Comparison of ENCODE assay signal across 20 cellular contexts in genomic region chr14:70771781-70772212, GRCh38. TPM values are rescaled to one million over a fixed set of nuclear protein-coding genes. Genes with fewer than 3 reads are reported as not detected.
A peak's percentile ranks its signal among the peaks of the same experiment; 100 is the strongest.
DNase-seq lines count a peak whose midpoint lies in the region; ATAC-seq and TF ChIP-seq lines count a peak whose summit lies in the region.
"Had no signal": no experiment of that assay in that cellular context is flagged by ENCODE, and none has a peak within 500 bp of the region (broad histone marks: within the 10 kb centered on the region; RNA-seq: fewer than 3 reads in every experiment).

No MANE protein-coding gene starts in this region.

- no peak for ATAC-seq in stimulated activated memory B cell treated with anti-CD40 and anti-IgM and Interleukin-4, amounts not matched to agents 10 μg/mL and 1 μg/mL and 100 μg/mL, for 72 hours
- no peak for ATAC-seq in activated CD8-positive, alpha-beta T cell treated with anti-CD3 and anti-CD28 coated beads, Interleukin-2, amount 10 ng/mL, durations not matched to agents 7 days and 5 days
- ATAC-seq: GM12878, left lobe of liver had no signal

- H3K9me3 ChIP-seq in breast epithelium (no peaks in the 10 kb centered on the region), mammary epithelial cell (replicated peaks; ENCODE audit: insufficient read depth, low read length) (no peaks in the 10 kb centered on the region), MM.1S (replicated peaks; ENCODE audit: insufficient read depth, low read length) (no peaks in the 10 kb centered on the region)
- H3K9me3 ChIP-seq: thoracic aorta had no signal

- H2AFZ ChIP-seq in mammary epithelial cell (ENCODE audit: low read depth, low read length): no peak overlapping the region
- no peak overlapping the region for H2AFZ ChIP-seq in MM.1S (ENCODE audit: low read length)

- H3K79me2 ChIP-seq in mammary epithelial cell (ENCODE audit: insufficient read depth, low read length): peaks cover 86% of the 10 kb centered on the region
- no peaks in the 10 kb centered on the region for H3K79me2 ChIP-seq in MM.1S (ENCODE audit: low read length)

- TF ChIP-seq POLR2A in breast epithelium (IDR thresholded peaks at IDR 0.05): no peak

- H4K20me1 ChIP-seq in mammary epithelial cell (ENCODE audit: insufficient read depth, low read length) (no peaks in the 10 kb centered on the region), MM.1S (ENCODE audit: insufficient read depth, low read length) (no peaks in the 10 kb centered on the region)

- intact Hi-C loops in MCF 10A (cut with micrococcal nuclease) (no loop called here), breast epithelium (cut with DNase I; ENCODE audit: low total_unique reads) (no loop called here), mammary epithelial cell (cut with micrococcal nuclease) (loop anchor here (1.0 to 5.0 kb wide), 3 partner anchors 12 to 36 kb away; partner anchors contain the start of gene MAP3K9)

- H3K4me1 ChIP-seq in breast epithelium (no peaks in the 10 kb centered on the region), mammary epithelial cell (ENCODE audit: insufficient read depth, low read length) (peaks cover 29% of the 10 kb centered on the region), MM.1S (ENCODE audit: low read length) (no peaks in the 10 kb centered on the region)

- H3K27me3 Mint-ChIP-seq in MCF 10A (ENCODE audit: insufficient read depth, unreplicated experiment): no peaks in the 10 kb centered on the region
- H3K27me3 Mint-ChIP-seq in stimulated activated memory B cell treated with anti-CD40 and anti-IgM and Interleukin-4, amounts not matched to agents 10 μg/mL and 1 μg/mL and 100 μg/mL, for 72 hours: no peaks in the 10 kb centered on the region
- no peaks in the 10 kb centered on the region for H3K27me3 Mint-ChIP-seq in activated CD8-positive, alpha-beta T cell treated with anti-CD3 and anti-CD28 coated beads, Interleukin-2, amount 10 ng/mL, durations not matched to agents 7 days and 5 days (ENCODE audit: low read depth)
- H3K27me3 Mint-ChIP-seq: activated naive CD8-positive, alpha-beta T cell treated with anti-CD3 and anti-CD28 coated beads for 36 hours; CD4-positive, CD25-positive, alpha-beta regulatory T cell; central memory CD8-positive, alpha-beta T cell had no signal

- H3K4me2 ChIP-seq in mammary epithelial cell (ENCODE audit: insufficient read depth, low read depth, low read length) (no peak overlapping the region), MM.1S (ENCODE audit: low read depth, low read length) (no peak overlapping the region)

- peak overlapping the region; percentile 76 for H3K27ac Mint-ChIP-seq in MCF 10A (ENCODE audit: low read depth, unreplicated experiment)
- peak overlapping the region; percentile 44 for H3K27ac Mint-ChIP-seq in stimulated activated memory B cell treated with anti-CD40 and anti-IgM and Interleukin-4, amounts not matched to agents 10 μg/mL and 1 μg/mL and 100 μg/mL, for 72 hours
- no peak overlapping the region for H3K27ac Mint-ChIP-seq in activated CD8-positive, alpha-beta T cell treated with anti-CD3 and anti-CD28 coated beads, Interleukin-2, amount 10 ng/mL, durations not matched to agents 7 days and 5 days
- H3K27ac Mint-ChIP-seq: activated naive CD8-positive, alpha-beta T cell treated with anti-CD3 and anti-CD28 coated beads for 36 hours; CD4-positive, CD25-positive, alpha-beta regulatory T cell had no signal

- peaks cover 32% of the 10 kb centered on the region for H3K4me1 Mint-ChIP-seq in MCF 10A (ENCODE audit: insufficient read depth, unreplicated experiment)
- peaks cover 18% of the 10 kb centered on the region for H3K4me1 Mint-ChIP-seq in stimulated activated memory B cell treated with anti-CD40 and anti-IgM and Interleukin-4, amounts not matched to agents 10 μg/mL and 1 μg/mL and 100 μg/mL, for 72 hours
- no peaks in the 10 kb centered on the region for H3K4me1 Mint-ChIP-seq in activated CD8-positive, alpha-beta T cell treated with anti-CD3 and anti-CD28 coated beads, Interleukin-2, amount 10 ng/mL, durations not matched to agents 7 days and 5 days (ENCODE audit: low read depth)
- H3K4me1 Mint-ChIP-seq: activated naive CD8-positive, alpha-beta T cell treated with anti-CD3 and anti-CD28 coated beads for 36 hours; central memory CD8-positive, alpha-beta T cell had no signal

- TF ChIP-seq CTCF in MCF 10A (IDR thresholded peaks at IDR 0.05; ENCODE audit: unreplicated experiment): no peak
- no peak for TF ChIP-seq CTCF in breast epithelium (IDR thresholded peaks at IDR 0.05)
- no peak for TF ChIP-seq CTCF in mammary epithelial cell (conservative IDR thresholded peaks at IDR 0.05 in 1 of 2, IDR thresholded peaks at IDR 0.05 in 1 of 2; ENCODE audit: extremely low read depth in 1 of 2, insufficient read depth in 1 of 2, low read depth in 1 of 2, low read length in 2 of 2)
- TF ChIP-seq CTCF in MM.1S (IDR thresholded peaks at IDR 0.05; ENCODE audit: low read length): no peak
- no peak for TF ChIP-seq CTCF in coronary artery (IDR thresholded peaks at IDR 0.05)

- in situ Hi-C loops in mammary epithelial cell (cut with MboI; ENCODE audit: low sequenced_read_pairs in 2 of 2): no loop called here

- no peaks in the 10 kb centered on the region for H3K9me3 Mint-ChIP-seq in MCF 10A (ENCODE audit: unreplicated experiment)
- H3K9me3 Mint-ChIP-seq in stimulated activated memory B cell treated with anti-CD40 and anti-IgM and Interleukin-4, amounts not matched to agents 10 μg/mL and 1 μg/mL and 100 μg/mL, for 72 hours: no peaks in the 10 kb centered on the region
- no peaks in the 10 kb centered on the region for H3K9me3 Mint-ChIP-seq in activated CD8-positive, alpha-beta T cell treated with anti-CD3 and anti-CD28 coated beads, Interleukin-2, amount 10 ng/mL, durations not matched to agents 7 days and 5 days (ENCODE audit: insufficient read depth)
- H3K9me3 Mint-ChIP-seq: activated naive CD8-positive, alpha-beta T cell treated with anti-CD3 and anti-CD28 coated beads for 36 hours; CD4-positive, CD25-positive, alpha-beta regulatory T cell; central memory CD8-positive, alpha-beta T cell had no signal

- WGBS in mammary epithelial cell (ENCODE audit: low coverage, missing lambda C conversion rate): 80% methylated on average over 10 of the region's 15 CpGs

- BruUV-seq in MCF 10A (replicated peaks; lab: Mats Ljungman, UMichigan): no TSS peak
- no TSS peak for BruUV-seq in mammary epithelial cell (replicated peaks; lab: Mats Ljungman, UMichigan)

- no peaks in the 10 kb centered on the region for H3K27me3 ChIP-seq in breast epithelium
- H3K27me3 ChIP-seq in mammary epithelial cell (ENCODE audit: insufficient read depth, low read length): no peaks in the 10 kb centered on the region
- no peaks in the 10 kb centered on the region for H3K27me3 ChIP-seq in MM.1S (replicated peaks; ENCODE audit: insufficient read depth, low read length)

- no peak overlapping the region for H3K4me3 ChIP-seq in breast epithelium
- H3K4me3 ChIP-seq in mammary epithelial cell (replicated peaks in 1 of 3; ENCODE audit: insufficient read depth in 1 of 3, low read depth in 2 of 3, low read length in 3 of 3): no peak overlapping the region
- H3K4me3 ChIP-seq in MM.1S (ENCODE audit: low read length): no peak overlapping the region
- H3K4me3 ChIP-seq in coronary artery: no peak overlapping the region
- H3K4me3 ChIP-seq: GM12878, thoracic aorta had no signal

- dilution Hi-C loops in mammary epithelial cell (cut with HindIII; ENCODE audit: low sequenced_read_pairs): no loop called here

- no peaks in the 10 kb centered on the region for H3F3A ChIP-seq in MM.1S (ENCODE audit: insufficient read depth, low read length)

- H3K9me2 ChIP-seq in MM.1S (replicated peaks; ENCODE audit: insufficient read depth, low read length): no peaks in the 10 kb centered on the region

- H3K27ac ChIP-seq in breast epithelium (no peak overlapping the region), mammary epithelial cell (ENCODE audit: insufficient read depth, low read depth, low read length) (peak overlapping the region; percentile 66), MM.1S (ENCODE audit: low read length) (no peak overlapping the region), coronary artery (no peak overlapping the region)
- H3K27ac ChIP-seq: thoracic aorta had no signal

- DNase-seq in MCF 10A (ENCODE audit: unreplicated experiment) (peak; percentile 40), breast epithelium (ENCODE audit: low spot score in 2 of 2) (no peak), mammary epithelial cell (no peak), islet precursor cell (peak; percentile 68), MM.1S (no peak), coronary artery (ENCODE audit: low spot score) (no peak)
- no peak for DNase-seq in activated CD8-positive, alpha-beta T cell treated with anti-CD3 and anti-CD28 coated beads, Interleukin-2, amount 10 ng/mL, durations not matched to agents 7 days and 5 days
- DNase-seq: 8988T; activated CD4-positive, alpha-beta T cell treated with anti-CD3 and anti-CD28 coated beads for 48 hours; activated naive CD8-positive, alpha-beta T cell treated with anti-CD3 and anti-CD28 coated beads for 36 hours; activated T-cell treated with anti-CD3 and anti-CD28 coated beads for 4 hours; head of caudate nucleus; NCI-H2171 treated with DMSO at 0.1 percent for 48 hours; T1000 had no signal

- H3K36me3 ChIP-seq in breast epithelium (no peaks in the 10 kb centered on the region), mammary epithelial cell (ENCODE audit: insufficient read depth, low read length) (no peaks in the 10 kb centered on the region), MM.1S (replicated peaks; ENCODE audit: insufficient read depth, low read length) (no peaks in the 10 kb centered on the region)
- H3K36me3 ChIP-seq: thoracic aorta had no signal

- H3K9ac ChIP-seq in mammary epithelial cell (ENCODE audit: insufficient read depth, low read length) (no peak overlapping the region), MM.1S (ENCODE audit: low read length) (no peak overlapping the region)

- peaks cover 6% of the 10 kb centered on the region for H3K36me3 Mint-ChIP-seq in MCF 10A (ENCODE audit: insufficient read depth, unreplicated experiment)
- peaks cover 14% of the 10 kb centered on the region for H3K36me3 Mint-ChIP-seq in stimulated activated memory B cell treated with anti-CD40 and anti-IgM and Interleukin-4, amounts not matched to agents 10 μg/mL and 1 μg/mL and 100 μg/mL, for 72 hours
- H3K36me3 Mint-ChIP-seq in activated CD8-positive, alpha-beta T cell treated with anti-CD3 and anti-CD28 coated beads, Interleukin-2, amount 10 ng/mL, durations not matched to agents 7 days and 5 days (ENCODE audit: low read depth): no peaks in the 10 kb centered on the region

- CTCF ChIA-PET in MCF 10A (lab: Yijun Ruan, JAX): interaction anchor here (0.7 to 1.2 kb wide), 2 partner anchors 57 to 148 kb away, joined by 3 read pairs; no protein-coding TSS in a partner anchor
- CTCF ChIA-PET in mammary epithelial cell (lab: Charles Lee; ENCODE audit: low non-redundant PET): interaction anchor here (0.7 kb wide), 1 partner anchor 16 kb away, joined by 5 read pairs; no protein-coding TSS in a partner anchor
- CTCF ChIA-PET in activated CD8-positive, alpha-beta T cell treated with anti-CD3 and anti-CD28 coated beads, Interleukin-2, amount 10 ng/mL, durations not matched to agents 7 days and 5 days (lab: Charles Lee): interaction anchor here (1.1 kb wide), 1 partner anchor 148 kb away, joined by 3 read pairs; no protein-coding TSS in a partner anchor

- POLR2A ChIA-PET in MCF 10A (lab: Yijun Ruan, JAX): interaction anchor here (0.6 to 7.9 kb wide), 5 partner anchors 10 to 1497 kb away, joined by 3 to 81 read pairs (median 58); partner anchors contain the start of gene MAP3K9
- POLR2A ChIA-PET in activated CD8-positive, alpha-beta T cell treated with anti-CD3 and anti-CD28 coated beads, Interleukin-2, amount 10 ng/mL, durations not matched to agents 7 days and 5 days (lab: Charles Lee): no interaction called here

- peak overlapping the region; percentile 20 for H3K4me3 Mint-ChIP-seq in MCF 10A (ENCODE audit: unreplicated experiment)
- H3K4me3 Mint-ChIP-seq in stimulated activated memory B cell treated with anti-CD40 and anti-IgM and Interleukin-4, amounts not matched to agents 10 μg/mL and 1 μg/mL and 100 μg/mL, for 72 hours: no peak overlapping the region
- H3K4me3 Mint-ChIP-seq in activated CD8-positive, alpha-beta T cell treated with anti-CD3 and anti-CD28 coated beads, Interleukin-2, amount 10 ng/mL, durations not matched to agents 7 days and 5 days: no peak overlapping the region
- H3K4me3 Mint-ChIP-seq: activated naive CD8-positive, alpha-beta T cell treated with anti-CD3 and anti-CD28 coated beads for 36 hours; CD4-positive, CD25-positive, alpha-beta regulatory T cell; central memory CD8-positive, alpha-beta T cell had no signal

RNA-seq across cellular contexts. Expression of gene MAP3K9, which starts 37.5 kb away (rescaled TPM):
- 17.2 and 18.6 TPM in 2 replicates for total RNA-seq in MCF 10A (2022)
- total RNA-seq in breast epithelium: 1 to 10 TPM in 2 of 3 donors, under 1 TPM in 1; 0.16 to 6.3 (median 3.3) TPM
- total RNA-seq in mammary epithelial cell: 10 to 100 TPM; 24.3 to 38.9 TPM
- polyA plus RNA-seq in mammary epithelial cell: 17.6 TPM
- polyA minus RNA-seq in mammary epithelial cell: 67.4 TPM
- total RNA-seq in activated CD8-positive, alpha-beta T cell treated with anti-CD3 and anti-CD28 coated beads, Interleukin-2, amount 10 ng/mL, durations not matched to agents 7 days and 5 days: 1 to 10 TPM; 6.7 to 7.0 TPM

Comparison
In these comparisons a context has a peak if more than half of its experiments do, and no peak if none do; other contexts are left out.
1. DNase-seq: peak in MCF 10A (single experiment) and islet precursor cell (single experiment); none in breast epithelium (0 of 2), mammary epithelial cell (single experiment), MM.1S (single experiment), coronary artery (single experiment) and activated CD8-positive, alpha-beta T cell treated with anti-CD3 and anti-CD28 coated beads, Interleukin-2, amount 10 ng/mL, durations not matched to agents 7 days and 5 days (single experiment).